Comparison of ENCODE assay signal across 1 cellular context in the genomic region with DNA sequence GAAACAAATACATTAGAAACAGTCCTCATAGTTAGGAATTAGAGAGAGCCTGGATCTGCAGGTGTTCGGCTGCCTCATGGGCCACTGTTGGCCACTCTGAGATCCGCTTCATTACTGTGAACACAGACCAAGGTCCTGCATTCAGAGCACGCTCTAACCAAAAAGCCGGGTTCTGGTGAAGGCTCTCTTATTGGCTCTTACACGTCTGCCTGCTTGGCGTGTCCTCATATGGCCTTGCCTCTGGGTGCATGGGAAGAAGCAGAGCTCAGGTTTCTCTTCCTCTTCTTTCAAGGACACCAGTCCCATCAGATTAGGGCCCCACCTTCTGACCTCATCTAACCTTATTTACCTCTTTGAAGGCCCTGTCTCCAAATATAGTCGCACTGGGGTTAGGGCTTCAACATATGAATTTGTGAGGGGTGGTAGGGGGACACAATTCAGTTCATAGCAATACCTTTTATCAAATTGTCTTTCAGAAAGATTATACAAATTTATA.
A peak's percentile ranks its signal among the peaks of the same experiment; 100 is the strongest.
TF ChIP-seq lines count a peak whose summit lies in the region.

No MANE protein-coding gene starts in this region.

TF ChIP-seq in HepG2, 621 proteins besides CTCF, POLR2A, EP300 and RAD21 (continued from another document and continues in another):
- TF ChIP-seq, protein P1, sequence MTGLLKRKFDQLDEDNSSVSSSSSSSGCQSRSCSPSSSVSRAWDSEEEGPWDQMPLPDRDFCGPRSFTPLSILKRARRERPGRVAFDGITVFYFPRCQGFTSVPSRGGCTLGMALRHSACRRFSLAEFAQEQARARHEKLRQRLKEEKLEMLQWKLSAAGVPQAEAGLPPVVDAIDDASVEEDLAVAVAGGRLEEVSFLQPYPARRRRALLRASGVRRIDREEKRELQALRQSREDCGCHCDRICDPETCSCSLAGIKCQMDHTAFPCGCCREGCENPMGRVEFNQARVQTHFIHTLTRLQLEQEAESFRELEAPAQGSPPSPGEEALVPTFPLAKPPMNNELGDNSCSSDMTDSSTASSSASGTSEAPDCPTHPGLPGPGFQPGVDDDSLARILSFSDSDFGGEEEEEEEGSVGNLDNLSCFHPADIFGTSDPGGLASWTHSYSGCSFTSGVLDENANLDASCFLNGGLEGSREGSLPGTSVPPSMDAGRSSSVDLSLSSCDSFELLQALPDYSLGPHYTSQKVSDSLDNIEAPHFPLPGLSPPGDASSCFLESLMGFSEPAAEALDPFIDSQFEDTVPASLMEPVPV (CRISPR knock-in tag; IDR thresholded peaks at IDR 0.05) = no peak
- TF ChIP-seq ZNF790 (CRISPR knock-in tag; IDR thresholded peaks at IDR 0.05; ENCODE audit: borderline replicate concordance) (no peak), NCOA5 (CRISPR knock-in tag; IDR thresholded peaks at IDR 0.05) (no peak), PLRG1 (conservative IDR thresholded peaks at IDR 0.05) (no peak), ZNF501 (CRISPR knock-in tag; IDR thresholded peaks at IDR 0.05) (peak; percentile 29; the same call in 1 of the 2 replicates), SKI (IDR thresholded peaks at IDR 0.05; ENCODE audit: partially characterized antibody) (no peak), GTF3A (CRISPR knock-in tag; conservative IDR thresholded peaks at IDR 0.05) (no peak), ZNF557 (CRISPR knock-in tag; IDR thresholded peaks at IDR 0.05) (no peak), RXRA (CRISPR knock-in tag; IDR thresholded peaks at IDR 0.05) (peak; percentile 93), TEAD3 (CRISPR knock-in tag; optimal IDR thresholded peaks at IDR 0.05; ENCODE audit: borderline replicate concordance) (no peak), FOXK2 (IDR thresholded peaks at IDR 0.05) (no peak), MLLT10 (CRISPR knock-in tag; IDR thresholded peaks at IDR 0.05) (no peak), RFX5 (IDR thresholded peaks at IDR 0.05; ENCODE audit: low read depth, low read length) (no peak), ZNF619 (CRISPR knock-in tag; IDR thresholded peaks at IDR 0.05) (no peak), ZNF263 (CRISPR knock-in tag; IDR thresholded peaks at IDR 0.05) (no peak), TMF1 (CRISPR knock-in tag; IDR thresholded peaks at IDR 0.05; ENCODE audit: low read depth) (no peak), HOXA7 (CRISPR knock-in tag; IDR thresholded peaks at IDR 0.05) (no peak), ZNF260 (CRISPR knock-in tag; IDR thresholded peaks at IDR 0.05; ENCODE audit: borderline replicate concordance, low read depth) (no peak), XBP1 (CRISPR knock-in tag; IDR thresholded peaks at IDR 0.05) (no peak), DNMT3B (CRISPR knock-in tag; conservative IDR thresholded peaks at IDR 0.05) (no peak), MAFG (CRISPR knock-in tag; IDR thresholded peaks at IDR 0.05) (no peak), HOXA3 (CRISPR knock-in tag; IDR thresholded peaks at IDR 0.05) (no peak; the same call in 1 of the 2 replicates), ZNF777 (CRISPR knock-in tag; IDR thresholded peaks at IDR 0.05) (no peak), CHCHD3 (CRISPR knock-in tag; IDR thresholded peaks at IDR 0.05) (no peak), EED (CRISPR knock-in tag; IDR thresholded peaks at IDR 0.05) (no peak), PHF20 (CRISPR knock-in tag; IDR thresholded peaks at IDR 0.05) (no peak), BRD4 (CRISPR knock-in tag; IDR thresholded peaks at IDR 0.05) (no peak), NR2F6 (IDR thresholded peaks at IDR 0.05) (no peak), NR2F6 (CRISPR knock-in tag; IDR thresholded peaks at IDR 0.05) (peak; percentile 41; the same call in 1 of the 2 replicates), NCOA2 (CRISPR knock-in tag; IDR thresholded peaks at IDR 0.05) (peak; percentile 60; the same call in 1 of the 2 replicates), GABPB1 (CRISPR knock-in tag; IDR thresholded peaks at IDR 0.05) (0 out of 2 replicates have a peak, but pooled peaks have one; percentile 17), ZNF552 (CRISPR knock-in tag; IDR thresholded peaks at IDR 0.05; ENCODE audit: borderline replicate concordance) (no peak), RARA (CRISPR knock-in tag; IDR thresholded peaks at IDR 0.05) (peak; percentile 42), GABPA (IDR thresholded peaks at IDR 0.05; ENCODE audit: low read depth, low read length) (no peak), GABPA (CRISPR knock-in tag; IDR thresholded peaks at IDR 0.05; ENCODE audit: low read depth) (no peak), BCL6 (CRISPR knock-in tag; IDR thresholded peaks at IDR 0.05) (peak; percentile 44; the same call in 1 of the 2 replicates), ONECUT2 (CRISPR knock-in tag; IDR thresholded peaks at IDR 0.05) (no peak), KDM6A (CRISPR knock-in tag; IDR thresholded peaks at IDR 0.05; ENCODE audit: low read depth) (no peak), KAT2B (IDR thresholded peaks at IDR 0.05; ENCODE audit: borderline replicate concordance, low read depth, low read length) (no peak), IRF2 (CRISPR knock-in tag; IDR thresholded peaks at IDR 0.05) (peak; percentile 34; the same call in 1 of the 2 replicates), ZNF556 (CRISPR knock-in tag; IDR thresholded peaks at IDR 0.05; ENCODE audit: borderline replicate concordance) (no peak), FOXA3 (CRISPR knock-in tag; IDR thresholded peaks at IDR 0.05) (no peak), ZNF678 (CRISPR knock-in tag; IDR thresholded peaks at IDR 0.05) (no peak), NPAS2 (CRISPR knock-in tag; IDR thresholded peaks at IDR 0.05; ENCODE audit: borderline replicate concordance) (no peak), PHF5A (CRISPR knock-in tag; IDR thresholded peaks at IDR 0.05; ENCODE audit: low read depth, unreplicated experiment) (no peak)
- TF ChIP-seq, protein P2, sequence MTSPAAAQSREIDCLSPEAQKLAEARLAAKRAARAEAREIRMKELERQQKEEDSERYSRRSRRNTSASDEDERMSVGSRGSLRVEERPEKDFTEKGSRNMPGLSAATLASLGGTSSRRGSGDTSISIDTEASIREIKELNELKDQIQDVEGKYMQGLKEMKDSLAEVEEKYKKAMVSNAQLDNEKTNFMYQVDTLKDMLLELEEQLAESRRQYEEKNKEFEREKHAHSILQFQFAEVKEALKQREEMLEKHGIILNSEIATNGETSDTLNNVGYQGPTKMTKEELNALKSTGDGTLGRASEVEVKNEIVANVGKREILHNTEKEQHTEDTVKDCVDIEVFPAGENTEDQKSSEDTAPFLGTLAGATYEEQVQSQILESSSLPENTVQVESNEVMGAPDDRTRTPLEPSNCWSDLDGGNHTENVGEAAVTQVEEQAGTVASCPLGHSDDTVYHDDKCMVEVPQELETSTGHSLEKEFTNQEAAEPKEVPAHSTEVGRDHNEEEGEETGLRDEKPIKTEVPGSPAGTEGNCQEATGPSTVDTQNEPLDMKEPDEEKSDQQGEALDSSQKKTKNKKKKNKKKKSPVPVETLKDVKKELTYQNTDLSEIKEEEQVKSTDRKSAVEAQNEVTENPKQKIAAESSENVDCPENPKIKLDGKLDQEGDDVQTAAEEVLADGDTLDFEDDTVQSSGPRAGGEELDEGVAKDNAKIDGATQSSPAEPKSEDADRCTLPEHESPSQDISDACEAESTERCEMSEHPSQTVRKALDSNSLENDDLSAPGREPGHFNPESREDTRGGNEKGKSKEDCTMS (CRISPR knock-in tag; conservative IDR thresholded peaks at IDR 0.05) = no peak
- TF ChIP-seq, protein P3, sequence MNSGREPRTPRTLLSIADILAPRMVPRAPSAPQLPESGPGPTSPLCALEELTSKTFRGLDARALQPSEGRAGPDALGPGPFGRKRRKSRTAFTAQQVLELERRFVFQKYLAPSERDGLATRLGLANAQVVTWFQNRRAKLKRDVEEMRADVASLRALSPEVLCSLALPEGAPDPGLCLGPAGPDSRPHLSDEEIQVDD (CRISPR knock-in tag; IDR thresholded peaks at IDR 0.05; ENCODE audit: borderline replicate concordance) = no peak
- TF ChIP-seq, protein P4, sequence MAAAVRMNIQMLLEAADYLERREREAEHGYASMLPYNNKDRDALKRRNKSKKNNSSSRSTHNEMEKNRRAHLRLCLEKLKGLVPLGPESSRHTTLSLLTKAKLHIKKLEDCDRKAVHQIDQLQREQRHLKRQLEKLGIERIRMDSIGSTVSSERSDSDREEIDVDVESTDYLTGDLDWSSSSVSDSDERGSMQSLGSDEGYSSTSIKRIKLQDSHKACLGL (CRISPR knock-in tag; IDR thresholded peaks at IDR 0.05) = no peak
- TF ChIP-seq, protein P5, sequence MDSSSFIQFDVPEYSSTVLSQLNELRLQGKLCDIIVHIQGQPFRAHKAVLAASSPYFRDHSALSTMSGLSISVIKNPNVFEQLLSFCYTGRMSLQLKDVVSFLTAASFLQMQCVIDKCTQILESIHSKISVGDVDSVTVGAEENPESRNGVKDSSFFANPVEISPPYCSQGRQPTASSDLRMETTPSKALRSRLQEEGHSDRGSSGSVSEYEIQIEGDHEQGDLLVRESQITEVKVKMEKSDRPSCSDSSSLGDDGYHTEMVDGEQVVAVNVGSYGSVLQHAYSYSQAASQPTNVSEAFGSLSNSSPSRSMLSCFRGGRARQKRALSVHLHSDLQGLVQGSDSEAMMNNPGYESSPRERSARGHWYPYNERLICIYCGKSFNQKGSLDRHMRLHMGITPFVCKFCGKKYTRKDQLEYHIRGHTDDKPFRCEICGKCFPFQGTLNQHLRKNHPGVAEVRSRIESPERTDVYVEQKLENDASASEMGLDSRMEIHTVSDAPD (CRISPR knock-in tag; IDR thresholded peaks at IDR 0.05) = peak; percentile 47; the same call in 1 of the 2 replicates
- TF ChIP-seq, protein P6, sequence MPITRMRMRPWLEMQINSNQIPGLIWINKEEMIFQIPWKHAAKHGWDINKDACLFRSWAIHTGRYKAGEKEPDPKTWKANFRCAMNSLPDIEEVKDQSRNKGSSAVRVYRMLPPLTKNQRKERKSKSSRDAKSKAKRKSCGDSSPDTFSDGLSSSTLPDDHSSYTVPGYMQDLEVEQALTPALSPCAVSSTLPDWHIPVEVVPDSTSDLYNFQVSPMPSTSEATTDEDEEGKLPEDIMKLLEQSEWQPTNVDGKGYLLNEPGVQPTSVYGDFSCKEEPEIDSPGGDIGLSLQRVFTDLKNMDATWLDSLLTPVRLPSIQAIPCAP (CRISPR knock-in tag; IDR thresholded peaks at IDR 0.05; ENCODE audit: low read depth) = no peak
- TF ChIP-seq, protein P7, sequence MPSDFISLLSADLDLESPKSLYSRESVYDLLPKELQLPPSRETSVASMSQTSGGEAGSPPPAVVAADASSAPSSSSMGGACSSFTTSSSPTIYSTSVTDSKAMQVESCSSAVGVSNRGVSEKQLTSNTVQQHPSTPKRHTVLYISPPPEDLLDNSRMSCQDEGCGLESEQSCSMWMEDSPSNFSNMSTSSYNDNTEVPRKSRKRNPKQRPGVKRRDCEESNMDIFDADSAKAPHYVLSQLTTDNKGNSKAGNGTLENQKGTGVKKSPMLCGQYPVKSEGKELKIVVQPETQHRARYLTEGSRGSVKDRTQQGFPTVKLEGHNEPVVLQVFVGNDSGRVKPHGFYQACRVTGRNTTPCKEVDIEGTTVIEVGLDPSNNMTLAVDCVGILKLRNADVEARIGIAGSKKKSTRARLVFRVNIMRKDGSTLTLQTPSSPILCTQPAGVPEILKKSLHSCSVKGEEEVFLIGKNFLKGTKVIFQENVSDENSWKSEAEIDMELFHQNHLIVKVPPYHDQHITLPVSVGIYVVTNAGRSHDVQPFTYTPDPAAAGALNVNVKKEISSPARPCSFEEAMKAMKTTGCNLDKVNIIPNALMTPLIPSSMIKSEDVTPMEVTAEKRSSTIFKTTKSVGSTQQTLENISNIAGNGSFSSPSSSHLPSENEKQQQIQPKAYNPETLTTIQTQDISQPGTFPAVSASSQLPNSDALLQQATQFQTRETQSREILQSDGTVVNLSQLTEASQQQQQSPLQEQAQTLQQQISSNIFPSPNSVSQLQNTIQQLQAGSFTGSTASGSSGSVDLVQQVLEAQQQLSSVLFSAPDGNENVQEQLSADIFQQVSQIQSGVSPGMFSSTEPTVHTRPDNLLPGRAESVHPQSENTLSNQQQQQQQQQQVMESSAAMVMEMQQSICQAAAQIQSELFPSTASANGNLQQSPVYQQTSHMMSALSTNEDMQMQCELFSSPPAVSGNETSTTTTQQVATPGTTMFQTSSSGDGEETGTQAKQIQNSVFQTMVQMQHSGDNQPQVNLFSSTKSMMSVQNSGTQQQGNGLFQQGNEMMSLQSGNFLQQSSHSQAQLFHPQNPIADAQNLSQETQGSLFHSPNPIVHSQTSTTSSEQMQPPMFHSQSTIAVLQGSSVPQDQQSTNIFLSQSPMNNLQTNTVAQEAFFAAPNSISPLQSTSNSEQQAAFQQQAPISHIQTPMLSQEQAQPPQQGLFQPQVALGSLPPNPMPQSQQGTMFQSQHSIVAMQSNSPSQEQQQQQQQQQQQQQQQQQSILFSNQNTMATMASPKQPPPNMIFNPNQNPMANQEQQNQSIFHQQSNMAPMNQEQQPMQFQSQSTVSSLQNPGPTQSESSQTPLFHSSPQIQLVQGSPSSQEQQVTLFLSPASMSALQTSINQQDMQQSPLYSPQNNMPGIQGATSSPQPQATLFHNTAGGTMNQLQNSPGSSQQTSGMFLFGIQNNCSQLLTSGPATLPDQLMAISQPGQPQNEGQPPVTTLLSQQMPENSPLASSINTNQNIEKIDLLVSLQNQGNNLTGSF (CRISPR knock-in tag; IDR thresholded peaks at IDR 0.05) = no peak
- TF ChIP-seq, protein P8, sequence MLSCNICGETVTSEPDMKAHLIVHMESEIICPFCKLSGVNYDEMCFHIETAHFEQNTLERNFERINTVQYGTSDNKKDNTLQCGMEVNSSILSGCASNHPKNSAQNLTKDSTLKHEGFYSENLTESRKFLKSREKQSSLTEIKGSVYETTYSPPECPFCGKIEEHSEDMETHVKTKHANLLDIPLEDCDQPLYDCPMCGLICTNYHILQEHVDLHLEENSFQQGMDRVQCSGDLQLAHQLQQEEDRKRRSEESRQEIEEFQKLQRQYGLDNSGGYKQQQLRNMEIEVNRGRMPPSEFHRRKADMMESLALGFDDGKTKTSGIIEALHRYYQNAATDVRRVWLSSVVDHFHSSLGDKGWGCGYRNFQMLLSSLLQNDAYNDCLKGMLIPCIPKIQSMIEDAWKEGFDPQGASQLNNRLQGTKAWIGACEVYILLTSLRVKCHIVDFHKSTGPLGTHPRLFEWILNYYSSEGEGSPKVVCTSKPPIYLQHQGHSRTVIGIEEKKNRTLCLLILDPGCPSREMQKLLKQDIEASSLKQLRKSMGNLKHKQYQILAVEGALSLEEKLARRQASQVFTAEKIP (CRISPR knock-in tag; IDR thresholded peaks at IDR 0.05; ENCODE audit: borderline replicate concordance) = no peak
